Comparison of ENCODE assay signal across 10 cellular contexts in the genomic region with DNA sequence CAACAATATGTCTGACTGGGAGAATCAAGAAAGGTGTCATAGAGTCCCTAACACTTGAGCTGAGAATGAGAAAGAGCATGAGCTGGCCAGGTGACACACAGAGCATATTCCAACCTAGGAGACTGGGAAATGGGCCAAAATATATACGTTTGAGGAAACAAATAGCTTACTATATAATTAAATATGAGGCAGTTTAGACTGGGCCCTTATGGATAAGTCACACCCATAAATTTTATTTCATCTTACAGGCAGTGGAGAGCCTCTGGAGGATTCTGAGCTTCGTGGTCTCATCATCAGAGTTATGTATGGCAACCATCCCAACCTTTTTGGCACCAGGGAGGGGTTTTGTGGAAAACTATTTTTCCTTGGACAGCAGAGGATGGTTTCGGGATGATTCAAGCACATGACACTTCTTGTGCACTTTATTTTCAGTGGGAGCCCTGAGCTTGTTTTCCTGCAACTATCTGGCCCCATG. TPM values are rescaled to one million over a fixed set of nuclear protein-coding genes. Genes with fewer than 3 reads are reported as not detected.
DNase-seq lines count a peak whose midpoint lies in the region; ATAC-seq and TF ChIP-seq lines count a peak whose summit lies in the region.
"Had no signal": no experiment of that assay in that cellular context is flagged by ENCODE, and none has a peak within 500 bp of the region (broad histone marks: within the 10 kb centered on the region; RNA-seq: fewer than 3 reads in every experiment).

No MANE protein-coding gene starts in this region.

- no peak overlapping the region for H3K27ac Mint-ChIP-seq in T-helper 2 cell treated with Interferon-gamma antibody and Interleukin-4, amounts not matched to agents 5 μg/mL and 100 μg/mL, for 36 hours

- H3K4me1 ChIP-seq in hepatocyte (ENCODE audit: insufficient read depth) (peaks cover 29% of the 10 kb centered on the region), transverse colon (peaks cover 28 to 68% (median 52%) of the 10 kb centered on the region in 4 donors)

- no peaks in the 10 kb centered on the region for H3K9me3 ChIP-seq in hepatocyte (ENCODE audit: low read depth)
- no peaks in the 10 kb centered on the region for H3K9me3 ChIP-seq in transverse colon
- H3K9me3 ChIP-seq: BLaER1 treated with 17β-estradiol and CSF1 and Interleukin-3, amounts not matched to agents 10 nM and 100 nM had no signal

- 62% methylated on average over 3 of the region's 3 CpGs for WGBS in hepatocyte (ENCODE audit: low lambda C conversion rate, missing lambda C conversion rate)
- 20% methylated on average over 1 to 3 of the region's 3 CpGs for WGBS in transverse colon (ENCODE audit: low coverage in 1 of 2), 2 donors

- ATAC-seq in GM19463 (IDR thresholded peaks at IDR 0.05; ENCODE audit: unreplicated experiment), result no peak

- H2AFZ ChIP-seq in hepatocyte, result no peak overlapping the region

- no peak for TF ChIP-seq EP300 in transverse colon (IDR thresholded peaks at IDR 0.05; ENCODE audit: low read depth)

- H3K36me3 ChIP-seq in hepatocyte (replicated peaks; ENCODE audit: insufficient read depth, low read depth) (no peaks in the 10 kb centered on the region), transverse colon (no peaks in the 10 kb centered on the region)
- H3K36me3 ChIP-seq: BLaER1 treated with 17β-estradiol and CSF1 and Interleukin-3, amounts not matched to agents 10 nM and 100 nM had no signal

- intact Hi-C loops in transverse colon (cut with DNase I; ENCODE audit: low total_unique reads), result loop anchor here (5.0 kb wide), 1 partner anchor 34 kb away; no protein-coding TSS in a partner anchor

- no peaks in the 10 kb centered on the region for H3K36me3 Mint-ChIP-seq in T-helper 2 cell treated with Interferon-gamma antibody and Interleukin-4, amounts not matched to agents 5 μg/mL and 100 μg/mL, for 36 hours (ENCODE audit: low read depth)

- DNase-seq in T-helper 2 cell treated with Interferon-gamma antibody and Interleukin-4, amounts not matched to agents 5 μg/mL and 100 μg/mL, for 36 hours (ENCODE audit: low spot score), result no peak
- DNase-seq in T-helper 2 cell, result no peak
- peak; percentile 75 for DNase-seq in amniotic stem cell (lab: John Stamatoyannopoulos, UW)
- no peak for DNase-seq in hepatocyte (ENCODE audit: low spot score)
- DNase-seq in transverse colon, result no peak
- no peak for DNase-seq in activated CD4-positive, alpha-beta T cell treated with anti-CD3 and anti-CD28 coated beads, Interleukin-2, amount 50 U/mL, for 48 hours
- no peak for DNase-seq in NCI-H1694 treated with DMSO at 0.1 percent for 48 hours (lab: John Stamatoyannopoulos, UW)
- DNase-seq: activated T-cell treated with anti-CD3 and anti-CD28 coated beads for 4 hours had no signal

- TF ChIP-seq CTCF in hepatocyte (IDR thresholded peaks at IDR 0.05; ENCODE audit: poor library complexity), result no peak
- TF ChIP-seq CTCF in transverse colon (IDR thresholded peaks at IDR 0.05), result no peak

- H3K9me3 Mint-ChIP-seq in T-helper 2 cell treated with Interferon-gamma antibody and Interleukin-4, amounts not matched to agents 5 μg/mL and 100 μg/mL, for 36 hours, result no peaks in the 10 kb centered on the region

- H3K79me2 ChIP-seq in hepatocyte, result peaks cover 1% of the 10 kb centered on the region

- H3K4me3 Mint-ChIP-seq in T-helper 2 cell treated with Interferon-gamma antibody and Interleukin-4, amounts not matched to agents 5 μg/mL and 100 μg/mL, for 36 hours, result peak overlapping the region; percentile 88

- in situ Hi-C loops in transverse colon (cut with MboI; ENCODE audit: low pct_ligation_motif_present in 1 of 4, low pct_unique_long_range_greater_than_20kb in 1 of 4, low sequenced_read_pairs in 3 of 4), result no loop called here

- peak; percentile 41 for TF ChIP-seq POLR2A in transverse colon (IDR thresholded peaks at IDR 0.05)

- H3K27me3 ChIP-seq in hepatocyte, result no peaks in the 10 kb centered on the region
- H3K27me3 ChIP-seq in transverse colon, result no peaks in the 10 kb centered on the region

- H3K4me2 ChIP-seq in hepatocyte, result no peak overlapping the region

- H3K4me1 Mint-ChIP-seq in T-helper 2 cell treated with Interferon-gamma antibody and Interleukin-4, amounts not matched to agents 5 μg/mL and 100 μg/mL, for 36 hours (ENCODE audit: low read depth), result peaks cover 24% of the 10 kb centered on the region

- H3K9me2 ChIP-seq in hepatocyte (replicated peaks; ENCODE audit: insufficient read depth), result no peaks in the 10 kb centered on the region

- H3K27me3 Mint-ChIP-seq in T-helper 2 cell treated with Interferon-gamma antibody and Interleukin-4, amounts not matched to agents 5 μg/mL and 100 μg/mL, for 36 hours (ENCODE audit: low read depth), result peaks cover 7% of the 10 kb centered on the region

- H3K4me3 ChIP-seq in hepatocyte (no peak overlapping the region), transverse colon (no peak overlapping the region)
- H3K4me3 ChIP-seq: BLaER1 treated with 17β-estradiol and CSF1 and Interleukin-3, amounts not matched to agents 10 nM and 100 nM had no signal

- no peaks in the 10 kb centered on the region for H4K20me1 ChIP-seq in hepatocyte (ENCODE audit: insufficient read depth, poor library complexity, severe bottlenecking)
- H4K20me1 ChIP-seq: BLaER1 treated with 17β-estradiol and CSF1 and Interleukin-3, amounts not matched to agents 10 nM and 100 nM had no signal

- peak overlapping the region; percentile 99 for H3K27ac ChIP-seq in hepatocyte
- H3K27ac ChIP-seq in transverse colon, result peak overlapping the region; percentile 97 to 99 (median 98)
- H3K27ac ChIP-seq: BLaER1 treated with 17β-estradiol and CSF1 and Interleukin-3, amounts not matched to agents 10 nM and 100 nM had no signal

RNA-seq across cellular contexts. Expression of a gene that starts 12.9 kb away (rescaled TPM):
- total RNA-seq in hepatocyte (22.5 and 23.4 TPM in 2 replicates), transverse colon (1 to 10 TPM in 3 of 4 donors, under 1 TPM in 1; 1.00 to 9.7 (median 7.2) TPM)
- polyA plus RNA-seq in hepatocyte, result 28.6 and 38.5 TPM in 2 replicates

RNA-seq across cellular contexts. Expression of a gene that starts 15.4 kb away (rescaled TPM):
- total RNA-seq in hepatocyte (77.7 and 87.9 TPM in 2 replicates), transverse colon (100 to 1,000 TPM; 134 to 276 (median 170) TPM)
- 109 and 117 TPM in 2 replicates for polyA plus RNA-seq in hepatocyte
